25 cellular contexts compared by ENCODE assay signal in genomic region chr5:108810717-108811116, GRCh38.
"Had no signal": no experiment of that assay in that cellular context is flagged by ENCODE, and none has a peak within 500 bp of the region (broad histone marks: within the 10 kb centered on the region; RNA-seq: fewer than 3 reads in every experiment).

No MANE protein-coding gene starts in this region.

- H3K9me3 ChIP-seq: body of pancreas, esophagus muscularis mucosa had no signal

- H3K36me3 ChIP-seq: adrenal gland, gastroesophageal sphincter had no signal

- DNase-seq: activated CD4-positive, alpha-beta memory T cell treated with anti-CD3 and anti-CD28 coated beads for 36 hours; activated CD4-positive, alpha-beta T cell treated with anti-CD3 and anti-CD28 coated beads for 36 hours; activated CD4-positive, alpha-beta T cell treated with anti-CD3 and anti-CD28 coated beads, Interleukin-2, amount 10 ng/mL, durations not matched to agents 24 days and 14 days; activated CD4-positive, CD25-positive, alpha-beta regulatory T cell; activated CD4-positive, CD25-positive, alpha-beta regulatory T cell treated with anti-CD3 and anti-CD28 coated beads, Interleukin-2, amount 50 U/mL, for 72 hours; activated CD8-positive, alpha-beta memory T cell treated with anti-CD3 and anti-CD28 coated beads, Interleukin-2, amount 10 ng/mL, durations not matched to agents 7 days and 5 days; activated CD8-positive, alpha-beta memory T cell treated with anti-CD3 and anti-CD28 coated beads, Interleukin-2, amount 50 U/mL, for 4 hours; activated CD8-positive, alpha-beta T cell treated with anti-CD3 and anti-CD28 coated beads, Interleukin-2, amount 10 ng/mL, durations not matched to agents 7 days and 5 days; activated effector memory CD4-positive, alpha-beta T cell treated with anti-CD3 and anti-CD28 coated beads, Interleukin-2, amount 50 U/mL, for 16 hours; activated naive CD4-positive, alpha-beta T cell treated with anti-CD3 and anti-CD28 coated beads for 36 hours; activated naive CD8-positive, alpha-beta T cell treated with anti-CD3 and anti-CD28 coated beads for 36 hours; activated naive CD8-positive, alpha-beta T cell treated with anti-CD3 and anti-CD28 coated beads, Interleukin-2, amount 50 U/mL, for 24 hours; activated T-cell treated with anti-CD3 and anti-CD28 coated beads, Interleukin-2, amount 50 U/mL, for 1 hour; activated T-cell treated with anti-CD3 and anti-CD28 coated beads, Interleukin-2, amount 50 U/mL, for 48 hours; adrenal gland; amygdala; aorta; body of pancreas; cortex of kidney; dermis blood vessel endothelial cell; effector CD8-positive, alpha-beta T cell; foreskin melanocyte; T-helper 2 cell had no signal

- ATAC-seq: activated CD4-positive, alpha-beta T cell treated with anti-CD3 and anti-CD28 coated beads for 36 hours; activated CD8-positive, alpha-beta memory T cell treated with anti-CD3 and anti-CD28 coated beads, Interleukin-2, amount 10 ng/mL, durations not matched to agents 7 days and 5 days; activated CD8-positive, alpha-beta T cell treated with anti-CD3 and anti-CD28 coated beads, Interleukin-2, amount 10 ng/mL, durations not matched to agents 7 days and 5 days; activated naive CD8-positive, alpha-beta T cell treated with anti-CD3 and anti-CD28 coated beads, Interleukin-2, amount 50 U/mL, for 24 hours; body of pancreas; gastroesophageal sphincter had no signal

- H3K4me1 ChIP-seq: body of pancreas had no signal

- H3K27ac ChIP-seq: adrenal gland, body of pancreas, esophagus muscularis mucosa, gastroesophageal sphincter had no signal

- H3K27me3 ChIP-seq: adrenal gland, body of pancreas, esophagus muscularis mucosa, gastroesophageal sphincter had no signal

- H3K4me3 ChIP-seq: adrenal gland, body of pancreas, esophagus muscularis mucosa, gastroesophageal sphincter had no signal
